ENCODE assay signal across 8 cellular contexts in the genomic region with DNA sequence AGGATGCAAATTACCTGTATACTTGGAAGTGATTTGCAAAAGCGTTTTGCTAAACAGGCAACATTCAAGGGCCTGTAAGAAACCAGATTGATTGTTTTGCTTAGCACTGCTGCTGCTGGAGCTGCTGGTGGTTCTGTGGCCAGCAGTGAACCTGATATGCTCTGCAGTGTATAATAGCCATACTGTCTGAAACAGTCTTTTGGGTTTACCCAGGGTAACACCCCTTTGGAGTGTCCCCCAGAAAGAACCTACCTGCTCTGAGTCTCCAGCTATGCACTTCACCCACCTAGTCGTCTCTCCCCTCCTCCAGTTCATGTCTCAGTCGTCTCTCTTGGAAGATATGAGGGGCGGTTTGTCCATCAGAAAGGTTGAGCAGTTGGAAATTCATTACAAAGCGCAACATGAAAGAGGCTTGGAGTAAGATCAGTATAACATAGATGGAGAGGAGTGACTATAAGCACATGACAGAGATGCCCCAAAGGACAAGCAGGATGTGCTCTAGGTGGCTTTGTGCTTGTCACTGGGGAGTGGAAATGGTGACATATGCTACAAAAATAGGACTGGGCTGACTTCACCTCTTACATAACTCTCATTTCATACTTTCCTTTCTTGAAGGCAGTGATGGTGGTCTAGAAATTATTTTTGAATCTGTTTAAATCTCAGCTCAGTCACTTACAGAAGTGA. TPM values are rescaled to one million over a fixed set of nuclear protein-coding genes. Genes with fewer than 3 reads are reported as not detected.
DNase-seq lines count a peak whose midpoint lies in the region; ATAC-seq and TF ChIP-seq lines count a peak whose summit lies in the region.
"Had no signal": no experiment of that assay in that cellular context is flagged by ENCODE, and none has a peak within 500 bp of the region (broad histone marks: within the 10 kb centered on the region; RNA-seq: fewer than 3 reads in every experiment).

No MANE protein-coding gene starts in this region.

- H3K4me1 Mint-ChIP-seq in T-helper 1 cell treated with Interleukin-12 subunit alpha and Interleukin-12 subunit beta and Interleukin-4 antibody, amounts not matched to agents 30 μg/mL and 1 μg/mL, for 36 hours (ENCODE audit: low read depth): peaks cover 24% of the 10 kb centered on the region
- peaks cover 52% of the 10 kb centered on the region for H3K4me1 Mint-ChIP-seq in osteocyte (ENCODE audit: unreplicated experiment)

- H3K9me3 Mint-ChIP-seq in T-helper 1 cell treated with Interleukin-12 subunit alpha and Interleukin-12 subunit beta and Interleukin-4 antibody, amounts not matched to agents 30 μg/mL and 1 μg/mL, for 36 hours: peaks cover 9% of the 10 kb centered on the region
- H3K9me3 Mint-ChIP-seq in osteocyte (ENCODE audit: unreplicated experiment): no peaks in the 10 kb centered on the region

- H3K27ac Mint-ChIP-seq in T-helper 1 cell treated with Interleukin-12 subunit alpha and Interleukin-12 subunit beta and Interleukin-4 antibody, amounts not matched to agents 30 μg/mL and 1 μg/mL, for 36 hours: peak overlapping the region; percentile 5
- H3K27ac Mint-ChIP-seq in osteocyte (ENCODE audit: unreplicated experiment): peak overlapping the region; percentile 40

- peaks cover 9% of the 10 kb centered on the region for H3K36me3 Mint-ChIP-seq in T-helper 1 cell treated with Interleukin-12 subunit alpha and Interleukin-12 subunit beta and Interleukin-4 antibody, amounts not matched to agents 30 μg/mL and 1 μg/mL, for 36 hours (ENCODE audit: low read depth)
- peaks cover 2% of the 10 kb centered on the region for H3K36me3 Mint-ChIP-seq in osteocyte (ENCODE audit: unreplicated experiment)

- H3K4me3 ChIP-seq in foreskin fibroblast (ENCODE audit: low read depth in 1 of 2, low read length in 2 of 2): no peak overlapping the region

- peak; percentile 62 for ATAC-seq in GM18870 (IDR thresholded peaks at IDR 0.05; ENCODE audit: unreplicated experiment)
- peak; percentile 50 for ATAC-seq in HG02623 (IDR thresholded peaks at IDR 0.05; ENCODE audit: unreplicated experiment)
- ATAC-seq in GM21367 (IDR thresholded peaks at IDR 0.05; ENCODE audit: unreplicated experiment): no peak

- no peak overlapping the region for H3K4me3 Mint-ChIP-seq in T-helper 1 cell treated with Interleukin-12 subunit alpha and Interleukin-12 subunit beta and Interleukin-4 antibody, amounts not matched to agents 30 μg/mL and 1 μg/mL, for 36 hours
- no peak overlapping the region for H3K4me3 Mint-ChIP-seq in osteocyte (ENCODE audit: unreplicated experiment)

- TF ChIP-seq CTCF in osteocyte (IDR thresholded peaks at IDR 0.05) (no peak), foreskin fibroblast (IDR thresholded peaks at IDR 0.05; ENCODE audit: low read depth, low read length) (no peak)

- peaks cover 4% of the 10 kb centered on the region for H3K27me3 Mint-ChIP-seq in T-helper 1 cell treated with Interleukin-12 subunit alpha and Interleukin-12 subunit beta and Interleukin-4 antibody, amounts not matched to agents 30 μg/mL and 1 μg/mL, for 36 hours (ENCODE audit: low read depth)
- no peaks in the 10 kb centered on the region for H3K27me3 Mint-ChIP-seq in osteocyte (ENCODE audit: unreplicated experiment)

- DNase-seq in osteocyte (ENCODE audit: extremely low spot score, unreplicated experiment): no peak
- DNase-seq in foreskin fibroblast: no peak
- no peak for DNase-seq in NCI-H2029 (lab: John Stamatoyannopoulos, UW)
- DNase-seq: KBM-7 had no signal

RNA-seq across cellular contexts. Expression of a gene that starts 3.8 kb away (rescaled TPM):
- total RNA-seq in osteocyte: 31.2 and 32.4 TPM in 2 replicates

RNA-seq across cellular contexts. Expression of a gene that starts 15.3 kb away (rescaled TPM):
- not detected in 2 replicates for total RNA-seq in osteocyte
